Comparison of ENCODE assay signal across 23 cellular contexts in the genomic region with DNA sequence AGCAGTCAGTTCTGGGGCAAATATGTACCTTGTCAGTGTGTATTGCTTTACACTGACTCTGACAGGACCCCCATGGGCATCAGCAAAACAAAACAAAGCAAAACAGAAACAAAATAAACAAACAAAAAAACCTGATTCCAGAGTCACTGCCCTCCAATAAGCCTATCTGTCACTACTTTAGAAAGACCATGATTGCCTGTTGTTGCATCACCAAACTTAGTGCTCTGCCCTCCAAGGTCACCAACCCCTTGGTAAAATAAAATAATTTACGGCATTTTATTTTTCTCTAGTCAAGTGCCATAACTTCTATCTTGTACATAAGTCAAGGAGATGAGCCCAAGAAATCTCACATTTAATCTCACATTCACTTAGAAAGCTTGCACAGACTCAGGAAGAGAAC.
"Had no signal": no experiment of that assay in that cellular context is flagged by ENCODE, and none has a peak within 500 bp of the region (broad histone marks: within the 10 kb centered on the region; RNA-seq: fewer than 3 reads in every experiment).

No MANE protein-coding gene starts in this region.

- H3K4me3 ChIP-seq: colonic mucosa, esophagus squamous epithelium, gastrocnemius medialis, heart right ventricle, left lung, lower lobe of right lung, mucosa of descending colon had no signal

- H3K4me1 Mint-ChIP-seq: memory B cell, mesothelial cell of epicardium had no signal

- H3K9me3 Mint-ChIP-seq: dendritic cell treated with granulocyte-macrophage colony-stimulating factor and Interleukin-4, amounts not matched to agents 40 ng/mL and 50 ng/mL, for 4 days; effector memory CD8-positive, alpha-beta T cell; memory B cell had no signal

- H3K27me3 ChIP-seq: colonic mucosa, esophagus squamous epithelium, gastrocnemius medialis, heart right ventricle, left lung had no signal

- DNase-seq: colonic mucosa; cortex of kidney; effector CD8-positive, alpha-beta T cell; effector memory CD8-positive, alpha-beta T cell; endodermal cell; esophagus squamous epithelium; foreskin fibroblast; foreskin melanocyte; gastrocnemius medialis; glutamatergic neuron; head of caudate nucleus; heart right ventricle; hippocampal formation; left cardiac atrium; left lung; left ventricle myocardium superior; lower lobe of right lung; mucosa of descending colon had no signal

- ATAC-seq: effector memory CD8-positive, alpha-beta T cell; esophagus mucosa; gastrocnemius medialis; heart right ventricle; left cardiac atrium; left lung; left ventricle myocardium superior; lower lobe of right lung; mucosa of descending colon had no signal

- H3K27ac ChIP-seq: colonic mucosa, epithelial cell of prostate, esophagus squamous epithelium, gastrocnemius medialis, heart right ventricle, left lung, lower lobe of right lung had no signal

- H3K27me3 Mint-ChIP-seq: dendritic cell treated with granulocyte-macrophage colony-stimulating factor and Interleukin-4, amounts not matched to agents 40 ng/mL and 50 ng/mL, for 4 days; memory B cell had no signal

- H3K4me1 ChIP-seq: colonic mucosa, esophagus squamous epithelium, gastrocnemius medialis, heart right ventricle, left lung, lower lobe of right lung had no signal

- H3K27ac Mint-ChIP-seq: dendritic cell treated with granulocyte-macrophage colony-stimulating factor and Interleukin-4, amounts not matched to agents 40 ng/mL and 50 ng/mL, for 4 days; effector memory CD8-positive, alpha-beta T cell; memory B cell; mesothelial cell of epicardium had no signal

- H3K4me3 Mint-ChIP-seq: dendritic cell treated with granulocyte-macrophage colony-stimulating factor and Interleukin-4, amounts not matched to agents 40 ng/mL and 50 ng/mL, for 4 days; effector memory CD8-positive, alpha-beta T cell; endodermal cell; memory B cell; mesothelial cell of epicardium had no signal

- H3K36me3 ChIP-seq: colonic mucosa, esophagus squamous epithelium, gastrocnemius medialis, heart right ventricle, left lung, lower lobe of right lung had no signal
